14 cellular contexts compared by ENCODE assay signal in the genomic region with DNA sequence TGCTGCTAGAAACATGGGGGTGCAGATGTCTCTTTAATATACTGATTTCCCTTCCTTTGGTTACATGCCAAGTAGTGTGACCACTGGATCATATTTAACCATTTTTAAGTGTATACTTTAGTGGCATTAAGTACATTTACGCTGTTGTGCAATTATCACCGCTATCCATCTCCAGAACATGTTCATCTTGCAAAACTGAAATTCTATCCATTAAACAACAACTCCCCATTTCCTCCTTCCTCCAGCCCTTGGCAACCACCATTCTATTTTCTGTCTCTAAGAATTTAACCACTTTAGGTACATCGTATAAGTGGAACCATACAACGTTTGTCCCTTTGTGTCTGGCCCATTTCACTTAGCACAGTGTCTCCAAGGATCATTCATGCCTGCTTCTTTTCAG. TPM values are rescaled to one million over a fixed set of nuclear protein-coding genes. Genes with fewer than 3 reads are reported as not detected.
A peak's percentile ranks its signal among the peaks of the same experiment; 100 is the strongest.
DNase-seq lines count a peak whose midpoint lies in the region; ATAC-seq and TF ChIP-seq lines count a peak whose summit lies in the region.
"Had no signal": no experiment of that assay in that cellular context is flagged by ENCODE, and none has a peak within 500 bp of the region (broad histone marks: within the 10 kb centered on the region; RNA-seq: fewer than 3 reads in every experiment).

No MANE protein-coding gene starts in this region.

- H3K79me2 ChIP-seq in PC-3 (ENCODE audit: low read length) = no peaks in the 10 kb centered on the region; the same call in 1 of the 2 replicates

- H3K4me1 ChIP-seq in PC-3 (ENCODE audit: insufficient read depth, low read length) (peaks cover 52% of the 10 kb centered on the region), foreskin keratinocyte (peaks cover 28% of the 10 kb centered on the region), thoracic aorta (ENCODE audit: control insufficient read depth in 1 of 2, low read depth in 2 of 2) (peaks cover 19 to 39% of the 10 kb centered on the region in 2 donors)

- intact Hi-C loops in PC-3 (cut with micrococcal nuclease) = no loop called here

- DNase-seq in NCI-H2107 treated with DMSO at 0.1 percent for 48 hours (lab: John Stamatoyannopoulos, UW; ENCODE audit: unreplicated experiment) (peak; percentile 41), NCI-H2107 (lab: John Stamatoyannopoulos, UW) (no peak), PC-3 (peak; percentile 27), foreskin keratinocyte (no peak), thoracic aorta (ENCODE audit: low spot score) (no peak)
- no peak for DNase-seq in activated CD4-positive, alpha-beta T cell treated with anti-CD3 and anti-CD28 coated beads, Interleukin-2, amount 50 U/mL, for 4 hours
- DNase-seq in stimulated activated CD4-positive, alpha-beta T cell treated with anti-CD3 and anti-CD28 coated beads, Interleukin-1b, Interleukin-23, amount 100 ng/mL, for 48 hours = no peak
- DNase-seq: activated CD8-positive, alpha-beta memory T cell treated with anti-CD3 and anti-CD28 coated beads, Interleukin-2, amount 50 U/mL, for 48 hours; NCI-H1930; right cardiac atrium; stimulated activated naive CD8-positive, alpha-beta T cell treated with anti-CD3 and anti-CD28 coated beads, Interleukin-15, Interleukin-2, amounts not matched to agents 100 U/mL and 50 U/mL, for 24 hours; T-helper 1 cell had no signal

- no peak overlapping the region for H3K9ac ChIP-seq in PC-3 (ENCODE audit: low read length)

- no peaks in the 10 kb centered on the region for H4K20me1 ChIP-seq in PC-3 (ENCODE audit: low read length)

- POLR2A ChIA-PET in PC-3 (lab: Charles Lee; ENCODE audit: unreplicated experiment) = interaction anchor here (0.6 kb wide), 1 partner anchor 58 kb away, joined by 3 read pairs; no protein-coding TSS in a partner anchor

- CTCF ChIA-PET in PC-3 (lab: Charles Lee) = interaction anchor here (0.7 kb wide), 1 partner anchor 27 kb away, joined by 3 read pairs; no protein-coding TSS in a partner anchor

- H3K4me2 ChIP-seq in PC-3 (ENCODE audit: low read length) = peak overlapping the region; percentile 18

- no peak overlapping the region for H2AFZ ChIP-seq in PC-3 (ENCODE audit: low read length)

- H3K36me3 ChIP-seq in PC-3 (ENCODE audit: low read depth, low read length) (no peaks in the 10 kb centered on the region), thoracic aorta (no peaks in the 10 kb centered on the region)

- H3K9me3 ChIP-seq in PC-3 (ENCODE audit: low read length) (no peaks in the 10 kb centered on the region), thoracic aorta (no peaks in the 10 kb centered on the region)

- no peaks in the 10 kb centered on the region for H3K9me2 ChIP-seq in PC-3 (replicated peaks; ENCODE audit: low read length)

- H3K4me3 ChIP-seq in PC-3 (ENCODE audit: low read length) (no peak overlapping the region), thoracic aorta (no peak overlapping the region)

- peaks cover 19% of the 10 kb centered on the region for H3F3A ChIP-seq in PC-3 (ENCODE audit: low read length, unreplicated experiment)

- no TSS peak for BruUV-seq in PC-3 (replicated peaks; lab: Mats Ljungman, UMichigan)

- TF ChIP-seq CTCF in PC-3 (conservative IDR thresholded peaks at IDR 0.05; ENCODE audit: low read depth, low read length) (no peak), foreskin keratinocyte (conservative IDR thresholded peaks at IDR 0.05) (no peak), thoracic aorta (IDR thresholded peaks at IDR 0.05) (no peak)

- ATAC-seq in PC-3 (no peak), foreskin keratinocyte (no peak), thoracic aorta (ENCODE audit: insufficient number of reproducible peaks, low FRiP score, low read depth) (no peak), GM19397 (IDR thresholded peaks at IDR 0.05; ENCODE audit: unreplicated experiment) (no peak)
- ATAC-seq: activated naive CD4-positive, alpha-beta T cell treated with anti-CD3 and anti-CD28 coated beads, Interleukin-2, amount 50 U/mL, for 72 hours; right cardiac atrium; stimulated activated naive CD8-positive, alpha-beta T cell treated with anti-CD3 and anti-CD28 coated beads, Interleukin-15, Interleukin-2, amounts not matched to agents 100 U/mL and 50 U/mL, for 24 hours had no signal

- H3K27me3 ChIP-seq in PC-3 (ENCODE audit: low read length) (no peaks in the 10 kb centered on the region), foreskin keratinocyte (no peaks in the 10 kb centered on the region), thoracic aorta (replicated peaks; ENCODE audit: insufficient read depth) (no peaks in the 10 kb centered on the region)

- no peak overlapping the region; the same call in 1 of the 2 replicates for H3K27ac ChIP-seq in PC-3 (ENCODE audit: low read length)
- H3K27ac ChIP-seq in foreskin keratinocyte = peak overlapping the region; percentile 16
- H3K27ac ChIP-seq in thoracic aorta = peak overlapping the region; percentile 57 to 96

RNA-seq across cellular contexts. Expression of gene ZBED5, which starts 44.4 kb away (rescaled TPM):
- 19.5 and 21.0 TPM in 2 replicates for total RNA-seq in PC-3 (2014; rRNA removed)
- 30.0 and 32.3 TPM in 2 replicates for total RNA-seq in foreskin keratinocyte
- 11.7 and 12.8 TPM in 2 replicates for polyA plus RNA-seq in foreskin keratinocyte
- total RNA-seq in thoracic aorta = 10 to 100 TPM; 37.4 to 39.7 TPM

Comparison
In these comparisons a context has a peak if more than half of its experiments do, and no peak if none do; other contexts are left out.
1. DNase-seq: peak in NCI-H2107 treated with DMSO at 0.1 percent for 48 hours (single experiment) and PC-3 (single experiment); none in NCI-H2107 (single experiment), foreskin keratinocyte (0 of 2), thoracic aorta (single experiment), activated CD4-positive, alpha-beta T cell treated with anti-CD3 and anti-CD28 coated beads, Interleukin-2, amount 50 U/mL, for 4 hours (0 of 2) and stimulated activated CD4-positive, alpha-beta T cell treated with anti-CD3 and anti-CD28 coated beads, Interleukin-1b, Interleukin-23, amount 100 ng/mL, for 48 hours (single experiment).